1 cellular context compared by ENCODE assay signal in genomic region chr2:108382196-108382595, GRCh38.
TF ChIP-seq lines count a peak whose summit lies in the region.

No MANE protein-coding gene starts in this region.

TF ChIP-seq in WTC11, 78 proteins besides CTCF, POLR2A, EP300 and RAD21 (continued from another document):
- no peak for TF ChIP-seq RORB (CRISPR knock-in tag; IDR thresholded peaks at IDR 0.05)
- no peak for TF ChIP-seq CBFB (CRISPR knock-in tag; IDR thresholded peaks at IDR 0.05; ENCODE audit: low read depth)
- TF ChIP-seq IRF1 (CRISPR knock-in tag; IDR thresholded peaks at IDR 0.05): no peak
- no peak for TF ChIP-seq ZNF138 (CRISPR knock-in tag; conservative IDR thresholded peaks at IDR 0.05)
- TF ChIP-seq NR3C1 (CRISPR knock-in tag; conservative IDR thresholded peaks at IDR 0.05; ENCODE audit: low read depth): no peak
